Comparison of ENCODE assay signal across 14 cellular contexts in the genomic region with DNA sequence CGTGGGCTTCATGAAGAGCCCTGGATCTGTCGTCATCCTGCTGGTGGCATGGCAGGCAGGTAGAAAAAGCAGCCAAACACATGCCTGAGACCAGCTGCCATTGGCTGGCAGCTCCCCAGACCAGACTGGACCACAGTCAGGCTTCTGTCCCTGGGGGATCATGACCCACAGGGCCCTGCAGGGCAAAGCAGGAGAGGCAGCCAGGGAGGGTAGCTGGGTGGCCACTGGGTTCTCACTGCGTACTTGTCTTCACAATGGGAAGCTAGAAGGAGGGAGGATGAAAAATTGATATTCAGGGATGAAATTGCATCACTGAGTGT.
"Had no signal": no experiment of that assay in that cellular context is flagged by ENCODE, and none has a peak within 500 bp of the region (broad histone marks: within the 10 kb centered on the region; RNA-seq: fewer than 3 reads in every experiment).

No MANE protein-coding gene starts in this region.

- H3K36me3 ChIP-seq: upper lobe of left lung had no signal

- H3K27ac Mint-ChIP-seq: activated naive CD4-positive, alpha-beta T cell treated with anti-CD3 and anti-CD28 coated beads for 36 hours; activated T-helper 2 cell treated with anti-CD3 and anti-CD28 coated beads, Interferon-gamma antibody, Interleukin-2, Interleukin-4, amounts not matched to agents 10 μg/mL and 5 μg/mL and 100 μg/mL, durations not matched to agents 14 hours and 24 hours and 36 hours; immature natural killer cell; naive thymus-derived CD4-positive, alpha-beta T cell had no signal

- H3K4me3 ChIP-seq: upper lobe of left lung had no signal

- H3K9me3 Mint-ChIP-seq: activated naive CD4-positive, alpha-beta T cell treated with anti-CD3 and anti-CD28 coated beads for 36 hours; activated T-helper 2 cell treated with anti-CD3 and anti-CD28 coated beads, Interferon-gamma antibody, Interleukin-2, Interleukin-4, amounts not matched to agents 10 μg/mL and 5 μg/mL and 100 μg/mL, durations not matched to agents 14 hours and 24 hours and 36 hours; immature natural killer cell had no signal

- H3K4me3 Mint-ChIP-seq: activated naive CD4-positive, alpha-beta T cell treated with anti-CD3 and anti-CD28 coated beads for 36 hours; immature natural killer cell; naive thymus-derived CD4-positive, alpha-beta T cell had no signal

- H3K27me3 ChIP-seq: upper lobe of left lung had no signal

- ATAC-seq: naive thymus-derived CD4-positive, alpha-beta T cell; SK-N-SH treated with all-trans-retinoic acid at 6 μM for 48 hours; stimulated activated naive CD8-positive, alpha-beta T cell treated with anti-CD3 and anti-CD28 coated beads, Interleukin-15, Interleukin-2, amounts not matched to agents 100 U/mL and 50 U/mL, for 24 hours had no signal

- H3K9me3 ChIP-seq: upper lobe of left lung had no signal

- DNase-seq: activated CD4-positive, alpha-beta T cell treated with anti-CD3 and anti-CD28 coated beads for 1 hour; activated CD4-positive, alpha-beta T cell treated with anti-CD3 and anti-CD28 coated beads, Interleukin-2, amount 50 U/mL, for 4 hours; activated naive CD4-positive, alpha-beta T cell treated with anti-CD3 and anti-CD28 coated beads for 36 hours; foreskin fibroblast; immature natural killer cell; naive thymus-derived CD4-positive, alpha-beta T cell; retina; small intestine; stimulated activated CD4-positive, alpha-beta T cell treated with anti-CD3 and anti-CD28 coated beads, Interleukin-4, amount 100 ng/mL, for 4 hours; stimulated activated CD8-positive, alpha-beta memory T cell treated with anti-CD3 and anti-CD28 coated beads, Interleukin-4, amount 100 ng/mL, for 48 hours; stimulated activated naive CD8-positive, alpha-beta T cell treated with anti-CD3 and anti-CD28 coated beads, Interleukin-15, Interleukin-2, amounts not matched to agents 100 U/mL and 50 U/mL, for 24 hours; upper lobe of left lung had no signal
